Comparison of ENCODE assay signal across 8 cellular contexts in genomic region chr1:113811888-113812660, GRCh38. TPM values are rescaled to one million over a fixed set of nuclear protein-coding genes. Genes with fewer than 3 reads are reported as not detected.
DNase-seq lines count a peak whose midpoint lies in the region; ATAC-seq and TF ChIP-seq lines count a peak whose summit lies in the region.

RSBN1 (minus strand) TSS chr1:113812476; CDS start chr1:113812412, 64 bp downstream.

- peak; percentile 94 for DNase-seq in GM10248 (ENCODE audit: extremely low spot score)
- peak; percentile 99 for DNase-seq in NCI-H1092 treated with DMSO at 0.1 percent for 48 hours (lab: John Stamatoyannopoulos, UW)
- peak; percentile 98 for DNase-seq in SKM-1 (lab: John Stamatoyannopoulos, UW; ENCODE audit: unreplicated experiment)
- DNase-seq in activated naive CD4-positive, alpha-beta T cell treated with anti-CD3 and anti-CD28 coated beads, Interleukin-2, amount 50 U/mL, for 72 hours (ENCODE audit: low spot score in 2 of 2), result peak; percentile 94 to 99
- peak; percentile 88 for DNase-seq in glomerular endothelial cell (ENCODE audit: extremely low read depth, low read depth, low spot score)
- DNase-seq in omental fat pad (ENCODE audit: low spot score), result peak; percentile 91
- DNase-seq in testis, result peak; percentile 100

- CTCF ChIA-PET in GM10248 (lab: Yijun Ruan, JAX), result interaction anchor here (0.6 to 1.8 kb wide), 5 partner anchors 11 to 115 kb away, joined by 3 to 4 read pairs (median 4); no protein-coding TSS in a partner anchor

- no peaks in the 10 kb centered on the region for H3K9me3 ChIP-seq in testis

- H3K4me1 ChIP-seq in testis, result peaks cover 10% of the 10 kb centered on the region

- peak within 1 kb of the TSS; percentile 91 to 96 for H3K4me3 ChIP-seq in testis

- peak within 1 kb of the TSS; percentile 95 for H3K27ac ChIP-seq in testis

- peak; percentile 95 for ATAC-seq in HG02610 (IDR thresholded peaks at IDR 0.05; ENCODE audit: unreplicated experiment)
- peak; percentile 89 to 94 for ATAC-seq in activated naive CD4-positive, alpha-beta T cell treated with anti-CD3 and anti-CD28 coated beads, Interleukin-2, amount 50 U/mL, for 72 hours
- peak; percentile 100 for ATAC-seq in omental fat pad (ENCODE audit: low FRiP score)

- H3K27me3 ChIP-seq in testis, result no peaks in the 10 kb centered on the region

- POLR2A ChIA-PET in GM10248 (lab: Yijun Ruan, JAX), result interaction anchor here (0.6 to 1.6 kb wide), 8 partner anchors 8 to 692 kb away, joined by 3 to 9 read pairs (median 4); partner anchors contain the start of gene HIPK1

- TF ChIP-seq CTCF in GM10248 (IDR thresholded peaks at IDR 0.05; ENCODE audit: control extremely low read depth, extremely low read depth, low read depth, missing control alignments) (no peak), omental fat pad (IDR thresholded peaks at IDR 0.05) (no peak), testis (IDR thresholded peaks at IDR 0.05) (peak in 1 of 3 experiments; percentile 20)

- no peaks in the 10 kb centered on the region for H3K36me3 ChIP-seq in testis (ENCODE audit: low read depth, missing control alignments)

- peaks cover 8 to 12% of the 10 kb centered on the region in 2 donors for H3K36me3 Mint-ChIP-seq in activated naive CD4-positive, alpha-beta T cell treated with anti-CD3 and anti-CD28 coated beads, Interleukin-2, amount 50 U/mL, for 72 hours

- intact Hi-C loops in testis (cut with DNase I; ENCODE audit: low total_unique reads), result no loop called here

- WGBS in testis, 2 donors, result 0% methylated on average over 45 to 82 of the region's 82 CpGs

- TF ChIP-seq POLR2A in testis (IDR thresholded peaks at IDR 0.05), result peak; percentile 72

- H3K9me3 Mint-ChIP-seq in activated naive CD4-positive, alpha-beta T cell treated with anti-CD3 and anti-CD28 coated beads, Interleukin-2, amount 50 U/mL, for 72 hours, result no peaks in the 10 kb centered on the region

- H3K27ac Mint-ChIP-seq in activated naive CD4-positive, alpha-beta T cell treated with anti-CD3 and anti-CD28 coated beads, Interleukin-2, amount 50 U/mL, for 72 hours, result peak within 1 kb of the TSS; percentile 87 to 95

RNA-seq across cellular contexts. Expression of gene RSBN1, which starts in this region (rescaled TPM):
- 10 to 100 TPM; 21.6 to 28.3 TPM for total RNA-seq in activated naive CD4-positive, alpha-beta T cell treated with anti-CD3 and anti-CD28 coated beads, Interleukin-2, amount 50 U/mL, for 72 hours
- 6.8 and 11.3 TPM in 2 replicates for total RNA-seq in glomerular endothelial cell
- 10 to 100 TPM; 13.3 to 24.6 (median 17.5) TPM for total RNA-seq in omental fat pad
- 10 to 100 TPM; 28.5 to 32.5 TPM for total RNA-seq in testis
- 27.5 TPM for polyA plus RNA-seq in testis (ENCODE audit: insufficient read depth, low read depth, low replicate concordance)

Comparison
In these comparisons a context has a peak if more than half of its experiments do, and no peak if none do; other contexts are left out.
1. Peak in every context shown above with its lines: DNase-seq, ATAC-seq, H3K4me3 ChIP-seq and H3K27ac ChIP-seq.